18 cellular contexts compared by ENCODE assay signal in genomic region chr17:43403846-43404245, GRCh38. TPM values are rescaled to one million over a fixed set of nuclear protein-coding genes. Genes with fewer than 3 reads are reported as not detected.
A peak's percentile ranks its signal among the peaks of the same experiment; 100 is the strongest.
DNase-seq lines count a peak whose midpoint lies in the region; ATAC-seq and TF ChIP-seq lines count a peak whose summit lies in the region.
"Had no signal": no experiment of that assay in that cellular context is flagged by ENCODE, and none has a peak within 500 bp of the region (broad histone marks: within the 10 kb centered on the region; RNA-seq: fewer than 3 reads in every experiment).

No MANE protein-coding gene starts in this region.

- peak overlapping the region; percentile 56 for H3K9ac ChIP-seq in mesendoderm (ENCODE audit: low read length)

- H2AK5ac ChIP-seq in mesendoderm (ENCODE audit: low read length): peak overlapping the region; percentile 88

- no peak overlapping the region for H3K18ac ChIP-seq in mesendoderm (ENCODE audit: low read length)

- peak overlapping the region; percentile 67 for H3K27ac ChIP-seq in mesendoderm (ENCODE audit: low read depth, low read length)
- H3K27ac ChIP-seq in body of pancreas: no peak overlapping the region
- no peak overlapping the region for H3K27ac ChIP-seq in Peyer's patch
- H3K27ac ChIP-seq: neutrophil had no signal

- H3K79me2 ChIP-seq in mesendoderm (ENCODE audit: control insufficient read depth, insufficient read depth, low read length): peaks cover 31% of the 10 kb centered on the region

- WGBS in mesendoderm (ENCODE audit: extremely low coverage, insufficient coverage, low lambda C conversion rate): no CpG with 5 or more reads among the region's 5 CpGs
- WGBS in body of pancreas, 2 donors: 68 to 81% methylated on average over 5 of the region's 5 CpGs

- H3K4me2 ChIP-seq in mesendoderm (ENCODE audit: low read length): no peak overlapping the region

- no peak for ATAC-seq in body of pancreas
- ATAC-seq in GM21619 (IDR thresholded peaks at IDR 0.05; ENCODE audit: unreplicated experiment): no peak
- ATAC-seq: left ventricle myocardium superior had no signal

- intact Hi-C loops in dendritic cell treated with granulocyte-macrophage colony-stimulating factor and Interleukin-4, amounts not matched to agents 40 ng/mL and 50 ng/mL, for 4 days (cut with micrococcal nuclease): no loop called here
- intact Hi-C loops in body of pancreas (cut with DNase I): loop anchor here (5.0 kb wide), 1 partner anchor 73 kb away; no protein-coding TSS in a partner anchor

- no peak overlapping the region for H2BK120ac ChIP-seq in mesendoderm (ENCODE audit: low read depth, low read length)

- DNase-seq in D341Med (ENCODE audit: low spot score): peak; percentile 69
- DNase-seq in NCI-H82 treated with DMSO at 0.1 percent for 48 hours (lab: John Stamatoyannopoulos, UW; ENCODE audit: unreplicated experiment): peak; percentile 98
- DNase-seq in mesendoderm: peak; percentile 96
- no peak for DNase-seq in body of pancreas
- no peak for DNase-seq in Peyer's patch
- no peak for DNase-seq in activated CD4-positive, alpha-beta T cell treated with anti-CD3 and anti-CD28 coated beads for 4 hours
- DNase-seq: activated CD4-positive, CD25-positive, alpha-beta regulatory T cell treated with anti-CD3 and anti-CD28 coated beads, Interleukin-2, amount 50 U/mL, for 72 hours; activated effector memory CD4-positive, alpha-beta T cell treated with Interleukin-2 at 50 U/mL for 16 hours; caudate nucleus; CD4-positive, alpha-beta T cell; erythroblast; left ventricle myocardium superior; NCI-H187 treated with DMSO at 0.1 percent for 48 hours; NCI-H446 treated with DMSO at 0.1 percent for 48 hours; SIG-M5 had no signal

- H3K36me3 ChIP-seq in mesendoderm (ENCODE audit: control insufficient read depth, insufficient read depth, low read length) (peaks cover 5% of the 10 kb centered on the region), body of pancreas (replicated peaks in 1 of 2; ENCODE audit: insufficient read depth in 1 of 2, low read depth in 2 of 2) (no peaks in the 10 kb centered on the region), Peyer's patch (no peaks in the 10 kb centered on the region)
- H3K36me3 ChIP-seq: neutrophil had no signal

- peaks cover 18% of the 10 kb centered on the region for H3K4me1 ChIP-seq in mesendoderm (ENCODE audit: control insufficient read depth, low read depth, low read length)
- H3K4me1 ChIP-seq in body of pancreas: peaks cover 12% of the 10 kb centered on the region
- H3K4me1 ChIP-seq in Peyer's patch: no peaks in the 10 kb centered on the region

- H3K27me3 ChIP-seq in mesendoderm (ENCODE audit: insufficient read depth, low read length, poor library complexity) (no peaks in the 10 kb centered on the region), body of pancreas (no peaks in the 10 kb centered on the region), Peyer's patch (no peaks in the 10 kb centered on the region)

- H3K36me3 Mint-ChIP-seq in dendritic cell treated with granulocyte-macrophage colony-stimulating factor and Interleukin-4, amounts not matched to agents 40 ng/mL and 50 ng/mL, for 4 days (ENCODE audit: low read depth): peaks cover 19% of the 10 kb centered on the region

- peak overlapping the region; percentile 37 for H3K27ac Mint-ChIP-seq in dendritic cell treated with granulocyte-macrophage colony-stimulating factor and Interleukin-4, amounts not matched to agents 40 ng/mL and 50 ng/mL, for 4 days
- H3K27ac Mint-ChIP-seq: CD4-positive, alpha-beta T cell had no signal

- H3K4me3 Mint-ChIP-seq in dendritic cell treated with granulocyte-macrophage colony-stimulating factor and Interleukin-4, amounts not matched to agents 40 ng/mL and 50 ng/mL, for 4 days: no peak overlapping the region
- H3K4me3 Mint-ChIP-seq: CD4-positive, alpha-beta T cell had no signal

- H3K9me3 ChIP-seq in body of pancreas (no peaks in the 10 kb centered on the region), Peyer's patch (no peaks in the 10 kb centered on the region)
- H3K9me3 ChIP-seq: neutrophil had no signal

- H3K4me1 Mint-ChIP-seq in dendritic cell treated with granulocyte-macrophage colony-stimulating factor and Interleukin-4, amounts not matched to agents 40 ng/mL and 50 ng/mL, for 4 days (ENCODE audit: low read depth): peaks cover 42% of the 10 kb centered on the region

- H3K4me3 ChIP-seq in mesendoderm (ENCODE audit: low read length) (no peak overlapping the region), body of pancreas (no peak overlapping the region), Peyer's patch (no peak overlapping the region)

- TF ChIP-seq CTCF in body of pancreas (IDR thresholded peaks at IDR 0.05) (no peak), Peyer's patch (IDR thresholded peaks at IDR 0.05) (no peak)

- H4K8ac ChIP-seq in mesendoderm (ENCODE audit: low read depth, low read length): no peak overlapping the region

- peak overlapping the region; percentile 96 for H2BK5ac ChIP-seq in mesendoderm (ENCODE audit: low read length)

- peaks cover 13% of the 10 kb centered on the region for H3K79me1 ChIP-seq in mesendoderm (ENCODE audit: low read length)

- no peaks in the 10 kb centered on the region for H3K9me3 Mint-ChIP-seq in dendritic cell treated with granulocyte-macrophage colony-stimulating factor and Interleukin-4, amounts not matched to agents 40 ng/mL and 50 ng/mL, for 4 days
- H3K9me3 Mint-ChIP-seq: CD4-positive, alpha-beta T cell had no signal

- peak overlapping the region; percentile 47 for H3K4ac ChIP-seq in mesendoderm (ENCODE audit: low read depth, low read length)

- TF ChIP-seq POLR2A in body of pancreas (IDR thresholded peaks at IDR 0.05) (no peak), Peyer's patch (IDR thresholded peaks at IDR 0.05) (no peak)

- H3K56ac ChIP-seq in mesendoderm (ENCODE audit: low read length): peak overlapping the region; percentile 82

- H3K27me3 Mint-ChIP-seq in dendritic cell treated with granulocyte-macrophage colony-stimulating factor and Interleukin-4, amounts not matched to agents 40 ng/mL and 50 ng/mL, for 4 days: peaks cover 20% of the 10 kb centered on the region

- H3K23ac ChIP-seq in mesendoderm (ENCODE audit: low read length): no peak overlapping the region

- H2BK15ac ChIP-seq in mesendoderm (replicated peaks; ENCODE audit: low read depth): no peak overlapping the region

- H4K5ac ChIP-seq in mesendoderm (ENCODE audit: low read length): peak overlapping the region; percentile 59

RNA-seq across cellular contexts. Expression of gene ARL4D, which starts 5.1 kb away (rescaled TPM):
- 12.7 TPM for polyA plus RNA-seq in mesendoderm (2013, experiment 1 of 2)
- polyA plus RNA-seq in mesendoderm (2013, experiment 2 of 2): 11.4 TPM
- total RNA-seq in body of pancreas (1 to 10 TPM; 2.1 to 4.6 TPM), Peyer's patch (1 to 10 TPM in 1 of 4 donors, under 1 TPM in 1, not detected in 2; 0.70 to 2.3 TPM)

Comparison
In these comparisons a context has a peak if more than half of its experiments do, and no peak if none do; other contexts are left out.
1. DNase-seq: peak in D341Med (single experiment), NCI-H82 treated with DMSO at 0.1 percent for 48 hours (single experiment) and mesendoderm (single experiment); none in body of pancreas (0 of 4), Peyer's patch (0 of 3) and activated CD4-positive, alpha-beta T cell treated with anti-CD3 and anti-CD28 coated beads for 4 hours (0 of 2).